ENCODE assay signal across 9 cellular contexts in genomic region chr17:80649200-80649644, GRCh38.
A peak's percentile ranks its signal among the peaks of the same experiment; 100 is the strongest.
DNase-seq lines count a peak whose midpoint lies in the region; ATAC-seq and TF ChIP-seq lines count a peak whose summit lies in the region.
"Had no signal": no experiment of that assay in that cellular context is flagged by ENCODE, and none has a peak within 500 bp of the region (broad histone marks: within the 10 kb centered on the region; RNA-seq: fewer than 3 reads in every experiment).

No MANE protein-coding gene starts in this region.

- peaks cover 82% of the 10 kb centered on the region for H3K4me1 Mint-ChIP-seq in activated naive CD8-positive, alpha-beta T cell treated with anti-CD3 and anti-CD28 coated beads for 36 hours

- H3K9ac ChIP-seq in BLaER1 treated with 17β-estradiol and CSF1 and Interleukin-3, amounts not matched to agents 10 nM and 100 nM: peak overlapping the region in 1 of 11 experiments; percentile 28; a peak in 1 of 22 replicates
- H3K9ac ChIP-seq in HCT116 (ENCODE audit: low read length): no peak overlapping the region

- peak overlapping the region; percentile 41 to 87 (median 74) for H3K4me2 ChIP-seq in BLaER1 treated with 17β-estradiol and CSF1 and Interleukin-3, amounts not matched to agents 10 nM and 100 nM
- H3K4me2 ChIP-seq in HCT116 (ENCODE audit: low read length): peak overlapping the region; percentile 39

- RAD21 ChIA-PET in HCT116 (lab: Charles Lee; ENCODE audit: low non-redundant PET in 1 of 2, low total read pairs in 2 of 2, uncharacterized antibody in 2 of 2, unreplicated experiment in 2 of 2): interaction anchor here in 1 of 2 experiments (1.4 kb wide), 1 partner anchor 222 kb away, joined by 4 read pairs; no protein-coding TSS in a partner anchor

- DNase-seq in HCT116 (ENCODE audit: low read depth, low spot score): no peak
- DNase-seq in activated naive CD8-positive, alpha-beta T cell treated with anti-CD3 and anti-CD28 coated beads for 36 hours: peak; percentile 14
- peak; percentile 23 for DNase-seq in kidney tubule cell (ENCODE audit: low spot score)
- DNase-seq in NCI-H2081 (lab: John Stamatoyannopoulos, UW): no peak
- no peak for DNase-seq in HuH-7 (ENCODE audit: low spot score)
- DNase-seq in GDM1 (lab: John Stamatoyannopoulos, UW): no peak
- no peak for DNase-seq in anterior cingulate cortex (lab: John Stamatoyannopoulos, UW)
- DNase-seq: NCI-H187 treated with DMSO at 0.1 percent for 48 hours had no signal

- no peaks in the 10 kb centered on the region for H3K9me2 ChIP-seq in HCT116 (ENCODE audit: insufficient read depth)

- H2AFZ ChIP-seq in HCT116 (ENCODE audit: low read depth, low read length, poor library complexity, severe bottlenecking): no peak overlapping the region

- CTCF ChIA-PET in HCT116 (lab: Charles Lee): interaction anchor here (0.8 to 2.2 kb wide), 18 partner anchors 10 to 250 kb away, joined by 3 to 14 read pairs (median 4); no protein-coding TSS in a partner anchor

- H3K27me3 ChIP-seq in BLaER1 treated with 17β-estradiol and CSF1 and Interleukin-3, amounts not matched to agents 10 nM and 100 nM: no peaks in the 10 kb centered on the region
- no peaks in the 10 kb centered on the region for H3K27me3 ChIP-seq in HCT116 (ENCODE audit: insufficient read depth, low read length)

- peaks cover 95% of the 10 kb centered on the region for H3K79me2 ChIP-seq in HCT116 (ENCODE audit: insufficient read depth, low read length)

- ATAC-seq in HCT116: no peak

- intact Hi-C loops in HCT116 (cut with micrococcal nuclease): no loop called here

- TF ChIP-seq CTCF in HCT116 (IDR thresholded peaks at IDR 0.05 in 2 of 3, conservative IDR thresholded peaks at IDR 0.05 in 1 of 3; ENCODE audit: borderline replicate concordance in 1 of 3, insufficient read depth in 1 of 3, low read depth in 2 of 3, low read length in 2 of 3): no peak

- no peak for TF ChIP-seq POLR2A in HCT116 (IDR thresholded peaks at IDR 0.05; ENCODE audit: borderline replicate concordance, extremely low read depth, insufficient read depth, insufficient read length)

- H3K4me1 ChIP-seq in BLaER1 treated with 17β-estradiol and CSF1 and Interleukin-3, amounts not matched to agents 10 nM and 100 nM: peaks cover 31 to 41% (median 38%) of the 10 kb centered on the region in 10 experiments
- H3K4me1 ChIP-seq in HCT116 (ENCODE audit: control insufficient read depth in 1 of 2, insufficient read depth in 2 of 2, low read length in 2 of 2): peaks cover 6 to 31% of the 10 kb centered on the region in 2 experiments; a peak in 3 of 4 replicates

- H3K27ac ChIP-seq in BLaER1 treated with 17β-estradiol and CSF1 and Interleukin-3, amounts not matched to agents 10 nM and 100 nM: peak overlapping the region in 5 of 11 experiments; percentile 43 to 62 (median 51); a peak in 11 of 22 replicates
- H3K27ac ChIP-seq in HCT116 (ENCODE audit: low read depth, low read length): no peak overlapping the region

- H3K4me3 ChIP-seq in BLaER1 treated with 17β-estradiol and CSF1 and Interleukin-3, amounts not matched to agents 10 nM and 100 nM: no peak overlapping the region
- no peak overlapping the region for H3K4me3 ChIP-seq in HCT116 (replicated peaks in 1 of 2; ENCODE audit: low read depth in 1 of 2, low read length in 2 of 2)

- H3K4me3 Mint-ChIP-seq in activated naive CD8-positive, alpha-beta T cell treated with anti-CD3 and anti-CD28 coated beads for 36 hours: peak overlapping the region; percentile 27

- no peaks in the 10 kb centered on the region for H3K27me3 Mint-ChIP-seq in activated naive CD8-positive, alpha-beta T cell treated with anti-CD3 and anti-CD28 coated beads for 36 hours

- peak overlapping the region; percentile 93 for H3K27ac Mint-ChIP-seq in activated naive CD8-positive, alpha-beta T cell treated with anti-CD3 and anti-CD28 coated beads for 36 hours

- POLR2A ChIA-PET in HCT116 (lab: Charles Lee): interaction anchor here (1.3 kb wide), 1 partner anchor 195 kb away, joined by 5 read pairs; no protein-coding TSS in a partner anchor

- H3K36me3 ChIP-seq in BLaER1 treated with 17β-estradiol and CSF1 and Interleukin-3, amounts not matched to agents 10 nM and 100 nM: peaks cover 14 to 52% (median 32%) of the 10 kb centered on the region in 11 experiments; a peak in 21 of 22 replicates
- H3K36me3 ChIP-seq in HCT116 (ENCODE audit: control insufficient read depth in 1 of 2, insufficient read depth in 2 of 2, low read length in 2 of 2): no peaks in the 10 kb centered on the region

- no peak for TF ChIP-seq RAD21 in HCT116 (IDR thresholded peaks at IDR 0.05; ENCODE audit: low read depth)

- H3K9me3 ChIP-seq in BLaER1 treated with 17β-estradiol and CSF1 and Interleukin-3, amounts not matched to agents 10 nM and 100 nM (replicated peaks in 1 of 11): peaks cover 8 to 25% (median 12%) of the 10 kb centered on the region in 11 experiments
- H3K9me3 ChIP-seq in HCT116 (ENCODE audit: control insufficient read depth in 1 of 2, insufficient read depth in 1 of 2, low read depth in 1 of 2, low read length in 2 of 2): no peaks in the 10 kb centered on the region

- H3K36me3 Mint-ChIP-seq in activated naive CD8-positive, alpha-beta T cell treated with anti-CD3 and anti-CD28 coated beads for 36 hours: peaks cover 70% of the 10 kb centered on the region

- H3K9me3 Mint-ChIP-seq in activated naive CD8-positive, alpha-beta T cell treated with anti-CD3 and anti-CD28 coated beads for 36 hours: peaks cover 5% of the 10 kb centered on the region

- peaks cover 27 to 100% (median 68%) of the 10 kb centered on the region in 11 experiments; a peak in 21 of 22 replicates for H4K20me1 ChIP-seq in BLaER1 treated with 17β-estradiol and CSF1 and Interleukin-3, amounts not matched to agents 10 nM and 100 nM
- H4K20me1 ChIP-seq in HCT116 (ENCODE audit: insufficient read depth): peaks cover 10% of the 10 kb centered on the region; the same call in 1 of the 2 replicates

- BruUV-seq in HCT116 (replicated peaks; lab: Mats Ljungman, UMichigan): no TSS peak

TF ChIP-seq in HCT116, 20 proteins besides CTCF, POLR2A, EP300 and RAD21:
- TF ChIP-seq CEBPB (IDR thresholded peaks at IDR 0.05; ENCODE audit: low read depth) (no peak), YY1 (IDR thresholded peaks at IDR 0.05; ENCODE audit: extremely low read depth, insufficient replicate concordance, low read depth, low read length) (no peak), FOSL1 (IDR thresholded peaks at IDR 0.05; ENCODE audit: low read depth) (no peak), ZBTB33 (IDR thresholded peaks at IDR 0.05; ENCODE audit: extremely low read depth, insufficient replicate concordance, low read length) (no peak), TCF7L2 (IDR thresholded peaks at IDR 0.05; ENCODE audit: borderline replicate concordance, extremely low read depth, insufficient read depth, insufficient read length) (no peak), EZH2 (IDR thresholded peaks at IDR 0.05) (no peak), ATF3 (IDR thresholded peaks at IDR 0.05) (no peak), ZFX (IDR thresholded peaks at IDR 0.05) (no peak), ZNF274 (IDR thresholded peaks at IDR 0.05; ENCODE audit: low read depth, low read length) (no peak), EZH2phosphoT487 (IDR thresholded peaks at IDR 0.05; ENCODE audit: borderline replicate concordance) (no peak), CBX3 (IDR thresholded peaks at IDR 0.05; ENCODE audit: low read depth) (no peak), POLR2AphosphoS5 (IDR thresholded peaks at IDR 0.05; ENCODE audit: low read depth, low read length) (no peak), MAX (IDR thresholded peaks at IDR 0.05) (no peak), SIN3A (IDR thresholded peaks at IDR 0.05; ENCODE audit: low read depth) (no peak), ELF1 (IDR thresholded peaks at IDR 0.05; ENCODE audit: borderline replicate concordance, low read depth) (no peak), SRF (IDR thresholded peaks at IDR 0.05; ENCODE audit: low read depth) (no peak), EGR1 (IDR thresholded peaks at IDR 0.05; ENCODE audit: low read depth) (no peak), SP1 (IDR thresholded peaks at IDR 0.05; ENCODE audit: low read depth) (no peak)
TF ChIP-seq in HCT116: peak in this region for 0.

Comparison
In these comparisons a context has a peak if more than half of its experiments do, and no peak if none do; other contexts are left out.
1. DNase-seq: peak in activated naive CD8-positive, alpha-beta T cell treated with anti-CD3 and anti-CD28 coated beads for 36 hours (single experiment) and kidney tubule cell (single experiment); none in HCT116 (single experiment), NCI-H2081 (0 of 2), HuH-7 (single experiment), GDM1 (single experiment) and anterior cingulate cortex (0 of 58).